Comparison of ENCODE assay signal across 22 cellular contexts in the genomic region with DNA sequence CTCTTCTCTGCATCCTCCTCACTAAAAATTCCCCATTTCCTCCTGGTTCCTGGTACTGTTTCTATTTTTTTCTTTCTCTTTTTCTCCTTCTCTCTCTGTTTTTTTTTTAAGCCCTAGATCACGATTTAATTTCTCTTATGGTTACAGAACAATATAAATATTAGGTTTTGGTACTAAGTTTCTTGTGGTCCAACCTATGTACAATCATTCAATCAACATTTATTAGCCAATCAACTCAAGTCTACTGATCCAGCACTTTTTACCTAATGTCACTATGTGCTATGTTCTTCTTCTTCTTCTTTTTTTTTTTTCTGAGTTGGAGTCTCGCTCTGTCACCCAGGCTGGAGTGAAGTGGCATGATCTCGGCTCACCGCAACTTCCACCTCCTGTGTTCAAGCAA. TPM values are rescaled to one million over a fixed set of nuclear protein-coding genes. Genes with fewer than 3 reads are reported as not detected.
DNase-seq lines count a peak whose midpoint lies in the region; ATAC-seq and TF ChIP-seq lines count a peak whose summit lies in the region.
"Had no signal": no experiment of that assay in that cellular context is flagged by ENCODE, and none has a peak within 500 bp of the region (broad histone marks: within the 10 kb centered on the region; RNA-seq: fewer than 3 reads in every experiment).

No MANE protein-coding gene starts in this region.

- no peaks in the 10 kb centered on the region for H3K79me2 ChIP-seq in mammary epithelial cell (ENCODE audit: insufficient read depth, low read length)
- H3K79me2 ChIP-seq: hepatocyte had no signal

- no peak for DNase-seq in activated T-cell treated with anti-CD3 and anti-CD28 coated beads, Interleukin-2, amount 50 U/mL, for 72 hours
- DNase-seq in activated T-cell treated with anti-CD3 and anti-CD28 coated beads for 4 hours (no peak), mammary epithelial cell (no peak), prostate gland (ENCODE audit: low spot score) (no peak), uterus (no peak), SKM-1 (lab: John Stamatoyannopoulos, UW; ENCODE audit: unreplicated experiment) (no peak), NCI-H2029 (lab: John Stamatoyannopoulos, UW) (no peak)
- no peak for DNase-seq in activated CD4-positive, alpha-beta T cell treated with anti-CD3 and anti-CD28 coated beads, Interleukin-2, amount 50 U/mL, for 4 hours
- DNase-seq: 8988T; activated CD4-positive, alpha-beta T cell treated with anti-CD3 and anti-CD28 coated beads for 1 hour; adrenal gland; C1 segment of cervical spinal cord; cerebellar nuclear complex; GOT3; NCI-H1092; NCI-H2171 treated with DMSO at 0.1 percent for 48 hours; T-helper 9 cell had no signal

- intact Hi-C loops in mammary epithelial cell (cut with micrococcal nuclease), result no loop called here
- intact Hi-C loops in prostate gland (cut with DNase I), result no loop called here
- intact Hi-C loops in uterus (cut with DNase I; ENCODE audit: low total_unique reads), result no loop called here

- in situ Hi-C loops in mammary epithelial cell (cut with MboI; ENCODE audit: low sequenced_read_pairs in 2 of 2), result no loop called here

- no peak overlapping the region for H3K9ac ChIP-seq in mammary epithelial cell (ENCODE audit: insufficient read depth, low read length)

- no peaks in the 10 kb centered on the region for H3K9me3 ChIP-seq in mammary epithelial cell (replicated peaks; ENCODE audit: insufficient read depth, low read length)
- no peaks in the 10 kb centered on the region for H3K9me3 ChIP-seq in prostate gland
- no peaks in the 10 kb centered on the region for H3K9me3 ChIP-seq in uterus
- H3K9me3 ChIP-seq: adrenal gland had no signal

- no TSS peak for BruUV-seq in mammary epithelial cell (replicated peaks; lab: Mats Ljungman, UMichigan)

- H2AFZ ChIP-seq in mammary epithelial cell (ENCODE audit: low read depth, low read length), result peak overlapping the region; percentile 92
- H2AFZ ChIP-seq: hepatocyte had no signal

- H3K4me3 ChIP-seq in mammary epithelial cell (replicated peaks in 1 of 3; ENCODE audit: insufficient read depth in 1 of 3, low read depth in 2 of 3, low read length in 3 of 3) (no peak overlapping the region), prostate gland (no peak overlapping the region), uterus (no peak overlapping the region)
- H3K4me3 ChIP-seq: adrenal gland, hepatocyte had no signal

- ATAC-seq in activated T-cell treated with anti-CD3 and anti-CD28 coated beads, Interleukin-2, amount 50 U/mL, for 72 hours (replicated peaks in 1 of 2), result no peak

- CTCF ChIA-PET in mammary epithelial cell (lab: Charles Lee; ENCODE audit: low non-redundant PET), result interaction anchor here (0.7 kb wide), 1 partner anchor 1071 kb away, joined by 4 read pairs; no protein-coding TSS in a partner anchor

- H3K9me3 Mint-ChIP-seq in activated T-cell treated with anti-CD3 and anti-CD28 coated beads, Interleukin-2, amount 50 U/mL, for 72 hours, result no peaks in the 10 kb centered on the region
- H3K9me3 Mint-ChIP-seq: endodermal cell had no signal

- TF ChIP-seq POLR2A in prostate gland (IDR thresholded peaks at IDR 0.05) (no peak), uterus (IDR thresholded peaks at IDR 0.05) (no peak)

- H3K4me3 Mint-ChIP-seq in activated T-cell treated with anti-CD3 and anti-CD28 coated beads, Interleukin-2, amount 50 U/mL, for 72 hours, result no peak overlapping the region
- H3K4me3 Mint-ChIP-seq: endodermal cell; stimulated activated naive CD8-positive, alpha-beta T cell treated with anti-CD3 and anti-CD28 coated beads, Interleukin-15, Interleukin-2, amounts not matched to agents 100 ng/mL and 50 ng/mL, for 24 hours had no signal

- peaks cover 0 to 4% of the 10 kb centered on the region in 2 donors for H3K36me3 Mint-ChIP-seq in activated T-cell treated with anti-CD3 and anti-CD28 coated beads, Interleukin-2, amount 50 U/mL, for 72 hours (ENCODE audit: insufficient read depth in 2 of 2)

- H3K27me3 ChIP-seq in mammary epithelial cell (ENCODE audit: insufficient read depth, low read length) (no peaks in the 10 kb centered on the region), prostate gland (replicated peaks; ENCODE audit: insufficient read depth) (no peaks in the 10 kb centered on the region), uterus (no peaks in the 10 kb centered on the region)
- H3K27me3 ChIP-seq: adrenal gland, hepatocyte had no signal

- H3K36me3 ChIP-seq in mammary epithelial cell (ENCODE audit: insufficient read depth, low read length), result no peaks in the 10 kb centered on the region
- no peaks in the 10 kb centered on the region for H3K36me3 ChIP-seq in prostate gland
- no peaks in the 10 kb centered on the region for H3K36me3 ChIP-seq in uterus
- H3K36me3 ChIP-seq: adrenal gland had no signal

- H3K27ac Mint-ChIP-seq in activated T-cell treated with anti-CD3 and anti-CD28 coated beads, Interleukin-2, amount 50 U/mL, for 72 hours, result peak overlapping the region; percentile 27
- H3K27ac Mint-ChIP-seq: endodermal cell; stimulated activated naive CD8-positive, alpha-beta T cell treated with anti-CD3 and anti-CD28 coated beads, Interleukin-15, Interleukin-2, amounts not matched to agents 100 ng/mL and 50 ng/mL, for 24 hours had no signal

- TF ChIP-seq CTCF in mammary epithelial cell (conservative IDR thresholded peaks at IDR 0.05 in 1 of 2, IDR thresholded peaks at IDR 0.05 in 1 of 2; ENCODE audit: extremely low read depth in 1 of 2, insufficient read depth in 1 of 2, low read depth in 1 of 2, low read length in 2 of 2) (no peak), prostate gland (IDR thresholded peaks at IDR 0.05) (no peak), uterus (IDR thresholded peaks at IDR 0.05) (no peak)

- dilution Hi-C loops in mammary epithelial cell (cut with HindIII; ENCODE audit: low sequenced_read_pairs), result no loop called here

- H3K4me1 ChIP-seq in mammary epithelial cell (ENCODE audit: insufficient read depth, low read length), result peaks cover 12% of the 10 kb centered on the region
- peaks cover 3% of the 10 kb centered on the region for H3K4me1 ChIP-seq in prostate gland (replicated peaks)
- H3K4me1 ChIP-seq in uterus, result no peaks in the 10 kb centered on the region

- WGBS in mammary epithelial cell (ENCODE audit: low coverage, missing lambda C conversion rate), result 92% methylated on average over 4 of the region's 4 CpGs
- 87% methylated on average over 4 of the region's 4 CpGs for WGBS in prostate gland

- no peaks in the 10 kb centered on the region for H3K27me3 Mint-ChIP-seq in activated T-cell treated with anti-CD3 and anti-CD28 coated beads, Interleukin-2, amount 50 U/mL, for 72 hours (ENCODE audit: low read depth)

- H3K4me1 Mint-ChIP-seq in activated T-cell treated with anti-CD3 and anti-CD28 coated beads, Interleukin-2, amount 50 U/mL, for 72 hours (ENCODE audit: low read depth), result no peaks in the 10 kb centered on the region

- no peak overlapping the region for H3K4me2 ChIP-seq in mammary epithelial cell (ENCODE audit: insufficient read depth, low read depth, low read length)

- H4K20me1 ChIP-seq in mammary epithelial cell (ENCODE audit: insufficient read depth, low read length), result no peaks in the 10 kb centered on the region

- no peak overlapping the region for H3K27ac ChIP-seq in mammary epithelial cell (ENCODE audit: insufficient read depth, low read depth, low read length)
- peak overlapping the region; percentile 66 to 86 for H3K27ac ChIP-seq in prostate gland
- peak overlapping the region; percentile 45 to 71 for H3K27ac ChIP-seq in uterus
- H3K27ac ChIP-seq: hepatocyte, HL-60 had no signal

RNA-seq across cellular contexts. Expression of gene RTN4RL1, which starts 12.6 kb away (rescaled TPM):
- under 1 TPM; 0.14 to 0.21 TPM for total RNA-seq in activated T-cell treated with anti-CD3 and anti-CD28 coated beads, Interleukin-2, amount 50 U/mL, for 72 hours
- total RNA-seq in mammary epithelial cell, result 1 to 10 TPM in 1 of 2 donors, under 1 TPM in 1; under 0.01 to 5.7 TPM
- polyA plus RNA-seq in mammary epithelial cell, result 2.5 TPM
- polyA minus RNA-seq in mammary epithelial cell, result 1.6 TPM
- 10 to 100 TPM in 1 of 2 donors, 1 to 10 TPM in 1; 8.3 to 21.5 TPM for total RNA-seq in prostate gland
- 1 to 10 TPM in 3 of 4 donors, not detected in 1; 1.4 to 4.9 (median 1.9) TPM for total RNA-seq in uterus
- total RNA-seq: kidney epithelial cell had no signal

RNA-seq across cellular contexts. Expression of gene DPH1, which starts 17.5 kb away (rescaled TPM):
- total RNA-seq in activated T-cell treated with anti-CD3 and anti-CD28 coated beads, Interleukin-2, amount 50 U/mL, for 72 hours, result 10 to 100 TPM; 36.8 to 40.8 TPM
- total RNA-seq in mammary epithelial cell (10 to 100 TPM; 29.0 to 36.2 TPM), prostate gland (10 to 100 TPM; 61.4 to 84.1 TPM), uterus (100 to 1,000 TPM in 1 of 4 donors, 10 to 100 TPM in 3; 26.8 to 121 (median 49.1) TPM)
- 27.4 TPM for polyA plus RNA-seq in mammary epithelial cell
- polyA minus RNA-seq in mammary epithelial cell, result 64.4 TPM

RNA-seq across cellular contexts. Expression of gene OVCA2, which starts 29.3 kb away (rescaled TPM):
- 10 to 100 TPM; 29.0 to 33.3 TPM for total RNA-seq in activated T-cell treated with anti-CD3 and anti-CD28 coated beads, Interleukin-2, amount 50 U/mL, for 72 hours
- 10 to 100 TPM; 44.1 to 65.7 TPM for total RNA-seq in mammary epithelial cell
- 68.4 TPM for polyA plus RNA-seq in mammary epithelial cell
- 28.3 TPM for polyA minus RNA-seq in mammary epithelial cell
- 10 to 100 TPM; 52.2 to 57.5 TPM for total RNA-seq in prostate gland
- 10 to 100 TPM in 3 of 4 donors, 1 to 10 TPM in 1; 7.9 to 27.4 (median 19.8) TPM for total RNA-seq in uterus

RNA-seq across cellular contexts. Expression of gene HIC1, which starts 42.4 kb away (rescaled TPM):
- total RNA-seq in activated T-cell treated with anti-CD3 and anti-CD28 coated beads, Interleukin-2, amount 50 U/mL, for 72 hours, result 10 to 100 TPM; 11.7 to 21.4 TPM
- 1 to 10 TPM in 1 of 2 donors, under 1 TPM in 1; 0.67 to 1.3 TPM for total RNA-seq in mammary epithelial cell
- polyA plus RNA-seq in mammary epithelial cell, result 0.20 TPM
- not detected for polyA minus RNA-seq in mammary epithelial cell
- 10 to 100 TPM; 20.5 to 33.1 TPM for total RNA-seq in prostate gland
- 10 to 100 TPM; 21.8 to 86.9 (median 54.2) TPM for total RNA-seq in uterus
